1 cellular context compared by ENCODE assay signal in genomic region chr6:90288404-90288803, GRCh38.
TF ChIP-seq lines count a peak whose summit lies in the region.

No MANE protein-coding gene starts in this region.

TF ChIP-seq in H1, 55 proteins besides CTCF, POLR2A, EP300 and RAD21 (continued from another document):
- TF ChIP-seq BCL11A (IDR thresholded peaks at IDR 0.05; ENCODE audit: low read depth in 2 of 2, low read length in 2 of 2) (no peak), CEBPB (IDR thresholded peaks at IDR 0.05; ENCODE audit: low read depth, low read length) (0 out of 2 replicates have a peak, but pooled peaks have one; percentile 16), SIN3A (conservative IDR thresholded peaks at IDR 0.05 in 1 of 2, IDR thresholded peaks at IDR 0.05 in 1 of 2; ENCODE audit: low read depth in 1 of 2, low read length in 2 of 2) (no peak), RNF2 (IDR thresholded peaks at IDR 0.05; ENCODE audit: borderline replicate concordance, low read depth, low read length, missing control alignments, poor library complexity, severe bottlenecking) (no peak)
